23 cellular contexts compared by ENCODE assay signal in genomic region chr17:80818871-80819270, GRCh38.
DNase-seq lines count a peak whose midpoint lies in the region; ATAC-seq lines count a peak whose summit lies in the region.
"Had no signal": no experiment of that assay in that cellular context is flagged by ENCODE, and none has a peak within 500 bp of the region (broad histone marks: within the 10 kb centered on the region; RNA-seq: fewer than 3 reads in every experiment).

No MANE protein-coding gene starts in this region.

- CTCF ChIA-PET in activated CD4-positive, alpha-beta memory T cell treated with anti-CD3 and anti-CD28 coated beads, Interleukin-2, amount 10 ng/mL, durations not matched to agents 7 days and 5 days (lab: Charles Lee): interaction anchor here (1.1 to 1.8 kb wide), 7 partner anchors 14 to 81 kb away, joined by 3 to 6 read pairs (median 3); no protein-coding TSS in a partner anchor
- CTCF ChIA-PET in activated CD4-positive, alpha-beta memory T cell treated with anti-CD3 and anti-CD28 coated beads for 36 hours (lab: Charles Lee): interaction anchor here (1.4 kb wide), 1 partner anchor 392 kb away, joined by 4 read pairs; no protein-coding TSS in a partner anchor

- H3K27ac Mint-ChIP-seq in activated CD4-positive, alpha-beta memory T cell treated with anti-CD3 and anti-CD28 coated beads, Interleukin-2, amount 10 ng/mL, durations not matched to agents 7 days and 5 days: peak overlapping the region; percentile 87
- H3K27ac Mint-ChIP-seq in activated CD4-positive, alpha-beta memory T cell treated with anti-CD3 and anti-CD28 coated beads for 36 hours: no peak overlapping the region
- H3K27ac Mint-ChIP-seq in activated naive CD4-positive, alpha-beta T cell treated with anti-CD3 and anti-CD28 coated beads, Interleukin-2, amount 50 U/mL, for 72 hours: peak overlapping the region; percentile 33 to 93
- peak overlapping the region; percentile 79 for H3K27ac Mint-ChIP-seq in stimulated activated naive CD8-positive, alpha-beta T cell treated with anti-CD3 and anti-CD28 coated beads, Interleukin-15, Interleukin-2, amounts not matched to agents 100 ng/mL and 50 ng/mL, for 24 hours
- H3K27ac Mint-ChIP-seq: nephron progenitor cell had no signal

- no peaks in the 10 kb centered on the region for H3K27me3 Mint-ChIP-seq in activated CD4-positive, alpha-beta memory T cell treated with anti-CD3 and anti-CD28 coated beads, Interleukin-2, amount 10 ng/mL, durations not matched to agents 7 days and 5 days
- no peaks in the 10 kb centered on the region for H3K27me3 Mint-ChIP-seq in activated CD4-positive, alpha-beta memory T cell treated with anti-CD3 and anti-CD28 coated beads for 36 hours
- H3K27me3 Mint-ChIP-seq in stimulated activated naive CD8-positive, alpha-beta T cell treated with anti-CD3 and anti-CD28 coated beads, Interleukin-15, Interleukin-2, amounts not matched to agents 100 ng/mL and 50 ng/mL, for 24 hours: no peaks in the 10 kb centered on the region

- H3K27me3 ChIP-seq in H7 (ENCODE audit: control insufficient read depth, insufficient read depth, low read length): no peaks in the 10 kb centered on the region
- H3K27me3 ChIP-seq: ascending aorta, vagina had no signal

- no peak overlapping the region for H3K4me3 Mint-ChIP-seq in activated CD4-positive, alpha-beta memory T cell treated with anti-CD3 and anti-CD28 coated beads, Interleukin-2, amount 10 ng/mL, durations not matched to agents 7 days and 5 days
- no peak overlapping the region for H3K4me3 Mint-ChIP-seq in activated CD4-positive, alpha-beta memory T cell treated with anti-CD3 and anti-CD28 coated beads for 36 hours
- H3K4me3 Mint-ChIP-seq in stimulated activated naive CD8-positive, alpha-beta T cell treated with anti-CD3 and anti-CD28 coated beads, Interleukin-15, Interleukin-2, amounts not matched to agents 100 ng/mL and 50 ng/mL, for 24 hours: peak overlapping the region; percentile 21
- H3K4me3 Mint-ChIP-seq: nephron progenitor cell had no signal

- peaks cover 84% of the 10 kb centered on the region for H3K4me1 Mint-ChIP-seq in activated CD4-positive, alpha-beta memory T cell treated with anti-CD3 and anti-CD28 coated beads, Interleukin-2, amount 10 ng/mL, durations not matched to agents 7 days and 5 days
- H3K4me1 Mint-ChIP-seq in activated CD4-positive, alpha-beta memory T cell treated with anti-CD3 and anti-CD28 coated beads for 36 hours (ENCODE audit: low read depth): peaks cover 38% of the 10 kb centered on the region
- H3K4me1 Mint-ChIP-seq in stimulated activated naive CD8-positive, alpha-beta T cell treated with anti-CD3 and anti-CD28 coated beads, Interleukin-15, Interleukin-2, amounts not matched to agents 100 ng/mL and 50 ng/mL, for 24 hours (ENCODE audit: low read depth): peaks cover 39% of the 10 kb centered on the region

- no peak for DNase-seq in activated CD4-positive, alpha-beta memory T cell treated with anti-CD3 and anti-CD28 coated beads, Interleukin-2, amount 10 ng/mL, durations not matched to agents 7 days and 5 days
- DNase-seq in activated CD4-positive, alpha-beta memory T cell treated with anti-CD3 and anti-CD28 coated beads for 36 hours: no peak
- peak; percentile 53 for DNase-seq in H7
- DNase-seq in activated naive CD4-positive, alpha-beta T cell treated with anti-CD3 and anti-CD28 coated beads, Interleukin-2, amount 50 U/mL, for 72 hours (ENCODE audit: low spot score in 2 of 2): no peak
- no peak for DNase-seq in AG08396 (ENCODE audit: low spot score)
- DNase-seq in NCI-H2029 treated with DMSO at 0.1 percent for 48 hours (lab: John Stamatoyannopoulos, UW): no peak
- DNase-seq: ACHN; cerebellar nuclear complex; DMS53; effector CD4-positive, alpha-beta T cell; left colon; NCI-H1417 treated with DMSO at 0.1 percent for 48 hours; NCI-H2171; NCI-H526 treated with DMSO at 0.1 percent for 48 hours; nephron progenitor cell; SIG-M5; stimulated activated CD4-positive, alpha-beta T cell treated with anti-CD3 and anti-CD28 coated beads, Interleukin-2, amount 100 ng/mL, for 24 hours; T-helper 9 cell had no signal

- peaks cover 89% of the 10 kb centered on the region for H3K36me3 Mint-ChIP-seq in activated CD4-positive, alpha-beta memory T cell treated with anti-CD3 and anti-CD28 coated beads, Interleukin-2, amount 10 ng/mL, durations not matched to agents 7 days and 5 days (ENCODE audit: low read depth)
- H3K36me3 Mint-ChIP-seq in activated CD4-positive, alpha-beta memory T cell treated with anti-CD3 and anti-CD28 coated beads for 36 hours: peaks cover 19% of the 10 kb centered on the region
- peaks cover 14 to 57% of the 10 kb centered on the region in 2 donors for H3K36me3 Mint-ChIP-seq in activated naive CD4-positive, alpha-beta T cell treated with anti-CD3 and anti-CD28 coated beads, Interleukin-2, amount 50 U/mL, for 72 hours
- H3K36me3 Mint-ChIP-seq in stimulated activated naive CD8-positive, alpha-beta T cell treated with anti-CD3 and anti-CD28 coated beads, Interleukin-15, Interleukin-2, amounts not matched to agents 100 ng/mL and 50 ng/mL, for 24 hours (ENCODE audit: low read depth): peaks cover 36% of the 10 kb centered on the region

- no peaks in the 10 kb centered on the region for H3K36me3 ChIP-seq in H7 (replicated peaks; ENCODE audit: control insufficient read depth, insufficient read depth, low read length)
- H3K36me3 ChIP-seq: vagina had no signal

- ATAC-seq in activated naive CD4-positive, alpha-beta T cell treated with anti-CD3 and anti-CD28 coated beads, Interleukin-2, amount 50 U/mL, for 72 hours: peak; percentile 23 to 35
- no peak for ATAC-seq in HG03342 (IDR thresholded peaks at IDR 0.05; ENCODE audit: unreplicated experiment)
- ATAC-seq: esophagus mucosa, left colon had no signal

- intact Hi-C loops in activated CD4-positive, alpha-beta memory T cell treated with anti-CD3 and anti-CD28 coated beads for 36 hours (cut with micrococcal nuclease): no loop called here

- no peak overlapping the region for H3K4me3 ChIP-seq in H7 (ENCODE audit: insufficient read depth, low read depth, low read length)
- H3K4me3 ChIP-seq: ascending aorta, vagina had no signal

- POLR2A ChIA-PET in activated CD4-positive, alpha-beta memory T cell treated with anti-CD3 and anti-CD28 coated beads, Interleukin-2, amount 10 ng/mL, durations not matched to agents 7 days and 5 days (lab: Charles Lee): interaction anchor here (0.8 to 3.9 kb wide), 15 partner anchors 8 to 364 kb away, joined by 3 to 26 read pairs (median 5); no protein-coding TSS in a partner anchor
- POLR2A ChIA-PET in activated CD4-positive, alpha-beta memory T cell treated with anti-CD3 and anti-CD28 coated beads for 36 hours (lab: Charles Lee): interaction anchor here (1.0 kb wide), 1 partner anchor 9 kb away, joined by 3 read pairs; no protein-coding TSS in a partner anchor

- H3K9me3 Mint-ChIP-seq in activated CD4-positive, alpha-beta memory T cell treated with anti-CD3 and anti-CD28 coated beads, Interleukin-2, amount 10 ng/mL, durations not matched to agents 7 days and 5 days: peaks cover 5% of the 10 kb centered on the region
- no peaks in the 10 kb centered on the region for H3K9me3 Mint-ChIP-seq in activated CD4-positive, alpha-beta memory T cell treated with anti-CD3 and anti-CD28 coated beads for 36 hours
- no peaks in the 10 kb centered on the region for H3K9me3 Mint-ChIP-seq in activated naive CD4-positive, alpha-beta T cell treated with anti-CD3 and anti-CD28 coated beads, Interleukin-2, amount 50 U/mL, for 72 hours
- H3K9me3 Mint-ChIP-seq in stimulated activated naive CD8-positive, alpha-beta T cell treated with anti-CD3 and anti-CD28 coated beads, Interleukin-15, Interleukin-2, amounts not matched to agents 100 ng/mL and 50 ng/mL, for 24 hours: no peaks in the 10 kb centered on the region
- H3K9me3 Mint-ChIP-seq: nephron progenitor cell had no signal
